ENCODE assay signal across 26 cellular contexts in genomic region chr5:60517850-60518249, GRCh38.
"Had no signal": no experiment of that assay in that cellular context is flagged by ENCODE, and none has a peak within 500 bp of the region (broad histone marks: within the 10 kb centered on the region; RNA-seq: fewer than 3 reads in every experiment).

No MANE protein-coding gene starts in this region.

- H3K4me3 Mint-ChIP-seq: activated CD4-positive, alpha-beta T cell treated with anti-CD3 and anti-CD28 coated beads, Interleukin-2, amount 10 ng/mL, durations not matched to agents 7 days and 5 days; activated CD8-positive, alpha-beta memory T cell treated with anti-CD3 and anti-CD28 coated beads, Interleukin-2, amount 10 ng/mL, durations not matched to agents 7 days and 5 days; activated CD8-positive, alpha-beta T cell treated with anti-CD3 and anti-CD28 coated beads for 36 hours; activated naive CD4-positive, alpha-beta T cell treated with anti-CD3 and anti-CD28 coated beads, Interleukin-2, amount 50 U/mL, for 24 hours; effector memory CD8-positive, alpha-beta T cell; stimulated activated naive CD8-positive, alpha-beta T cell treated with anti-CD3 and anti-CD28 coated beads, Interleukin-15, amount 100 ng/mL, for 72 hours; T-cell; T-helper 2 cell treated with Interferon-gamma antibody and Interleukin-4, amounts not matched to agents 5 μg/mL and 100 μg/mL, for 36 hours had no signal

- H3K4me1 Mint-ChIP-seq: activated naive CD4-positive, alpha-beta T cell treated with anti-CD3 and anti-CD28 coated beads, Interleukin-2, amount 50 U/mL, for 24 hours; T-cell had no signal

- H3K27me3 Mint-ChIP-seq: activated CD8-positive, alpha-beta memory T cell treated with anti-CD3 and anti-CD28 coated beads, Interleukin-2, amount 10 ng/mL, durations not matched to agents 7 days and 5 days; naive B cell; stimulated activated naive CD8-positive, alpha-beta T cell treated with anti-CD3 and anti-CD28 coated beads, Interleukin-15, amount 100 ng/mL, for 72 hours had no signal

- H3K27ac ChIP-seq: gastrocnemius medialis, testis, upper lobe of left lung had no signal

- H3K9me3 Mint-ChIP-seq: activated CD4-positive, alpha-beta T cell treated with anti-CD3 and anti-CD28 coated beads, Interleukin-2, amount 10 ng/mL, durations not matched to agents 7 days and 5 days; activated CD8-positive, alpha-beta T cell treated with anti-CD3 and anti-CD28 coated beads for 36 hours; activated naive CD4-positive, alpha-beta T cell treated with anti-CD3 and anti-CD28 coated beads, Interleukin-2, amount 50 U/mL, for 24 hours; stimulated activated naive CD8-positive, alpha-beta T cell treated with anti-CD3 and anti-CD28 coated beads, Interleukin-15, amount 100 ng/mL, for 72 hours; T-cell; T-helper 2 cell treated with Interferon-gamma antibody and Interleukin-4, amounts not matched to agents 5 μg/mL and 100 μg/mL, for 36 hours had no signal

- H3K4me1 ChIP-seq: gastrocnemius medialis, testis, upper lobe of left lung had no signal

- ATAC-seq: activated CD8-positive, alpha-beta memory T cell treated with anti-CD3 and anti-CD28 coated beads, Interleukin-2, amount 10 ng/mL, durations not matched to agents 7 days and 5 days; activated CD8-positive, alpha-beta T cell treated with anti-CD3 and anti-CD28 coated beads for 36 hours; effector memory CD8-positive, alpha-beta T cell; gastrocnemius medialis; left cardiac atrium; T-cell had no signal

- H3K9ac ChIP-seq: SK-N-SH had no signal

- H3K27me3 ChIP-seq: dorsolateral prefrontal cortex, esophagus squamous epithelium, gastrocnemius medialis, testis, upper lobe of left lung had no signal

- H3K36me3 Mint-ChIP-seq: activated CD8-positive, alpha-beta memory T cell treated with anti-CD3 and anti-CD28 coated beads, Interleukin-2, amount 10 ng/mL, durations not matched to agents 7 days and 5 days; activated naive CD4-positive, alpha-beta T cell treated with anti-CD3 and anti-CD28 coated beads, Interleukin-2, amount 50 U/mL, for 24 hours; T-cell had no signal

- DNase-seq: activated CD4-positive, alpha-beta T cell treated with anti-CD3 and anti-CD28 coated beads, Interleukin-2, amount 10 ng/mL, durations not matched to agents 7 days and 5 days; activated CD4-positive, CD25-positive, alpha-beta regulatory T cell treated with anti-CD3 and anti-CD28 coated beads, Interleukin-2, amount 50 U/mL, for 72 hours; activated CD8-positive, alpha-beta memory T cell treated with anti-CD3 and anti-CD28 coated beads, Interleukin-2, amount 10 ng/mL, durations not matched to agents 7 days and 5 days; activated CD8-positive, alpha-beta T cell treated with anti-CD3 and anti-CD28 coated beads for 36 hours; activated gamma-delta T cell; activated T-cell treated with anti-CD3 and anti-CD28 coated beads for 4 hours; aorta; central memory CD4-positive, alpha-beta T cell; dorsolateral prefrontal cortex; effector memory CD8-positive, alpha-beta T cell; esophagus squamous epithelium; gastrocnemius medialis; head of caudate nucleus; hypothalamus; left cardiac atrium; naive B cell; occipital lobe; SK-N-SH; stimulated activated CD4-positive, alpha-beta T cell treated with anti-CD3 and anti-CD28 coated beads, Interleukin-12 subunit alpha, Interleukin-12 subunit beta, amount 100 ng/mL, for 4 hours; stimulated activated CD4-positive, alpha-beta T cell treated with anti-CD3 and anti-CD28 coated beads, Interleukin-4, amount 100 ng/mL, for 4 hours; stimulated activated naive CD8-positive, alpha-beta T cell treated with anti-CD3 and anti-CD28 coated beads, Interleukin-15, amount 100 ng/mL, for 72 hours; T-cell; testis had no signal

- H3K4me3 ChIP-seq: dorsolateral prefrontal cortex, esophagus squamous epithelium, gastrocnemius medialis, testis, upper lobe of left lung had no signal

- H3K27ac Mint-ChIP-seq: activated CD4-positive, alpha-beta T cell treated with anti-CD3 and anti-CD28 coated beads, Interleukin-2, amount 10 ng/mL, durations not matched to agents 7 days and 5 days; activated CD8-positive, alpha-beta memory T cell treated with anti-CD3 and anti-CD28 coated beads, Interleukin-2, amount 10 ng/mL, durations not matched to agents 7 days and 5 days; activated CD8-positive, alpha-beta T cell treated with anti-CD3 and anti-CD28 coated beads for 36 hours; activated naive CD4-positive, alpha-beta T cell treated with anti-CD3 and anti-CD28 coated beads, Interleukin-2, amount 50 U/mL, for 24 hours; effector memory CD8-positive, alpha-beta T cell; stimulated activated naive CD8-positive, alpha-beta T cell treated with anti-CD3 and anti-CD28 coated beads, Interleukin-15, amount 100 ng/mL, for 72 hours; T-cell; T-helper 2 cell treated with Interferon-gamma antibody and Interleukin-4, amounts not matched to agents 5 μg/mL and 100 μg/mL, for 36 hours had no signal

- H3K9me3 ChIP-seq: esophagus squamous epithelium, gastrocnemius medialis, SK-N-SH, testis, upper lobe of left lung had no signal

- H3K36me3 ChIP-seq: esophagus squamous epithelium, gastrocnemius medialis, upper lobe of left lung had no signal
